8 cellular contexts compared by ENCODE assay signal in genomic region chr3:194472290-194472920, GRCh38. TPM values are rescaled to one million over a fixed set of nuclear protein-coding genes. Genes with fewer than 3 reads are reported as not detected.
DNase-seq lines count a peak whose midpoint lies in the region; ATAC-seq and TF ChIP-seq lines count a peak whose summit lies in the region.

No MANE protein-coding gene starts in this region.

- H3K4me2 ChIP-seq in mesendoderm (ENCODE audit: low read length), result no peak overlapping the region

- no peak overlapping the region for H3K9ac ChIP-seq in mesendoderm (ENCODE audit: low read length)

- in situ Hi-C loops in Panc1 (cut with HindIII; ENCODE audit: low pct_unique_long_range_greater_than_20kb, low sequenced_read_pairs), result no loop called here

- no peak overlapping the region for H2BK5ac ChIP-seq in mesendoderm (ENCODE audit: low read length)

- H4K8ac ChIP-seq in mesendoderm (ENCODE audit: low read depth, low read length), result no peak overlapping the region

- H3K4me3 Mint-ChIP-seq in T-helper 2 cell treated with Interferon-gamma antibody and Interleukin-4, amounts not matched to agents 5 μg/mL and 100 μg/mL, for 36 hours, result no peak overlapping the region

- H3K23ac ChIP-seq in mesendoderm (ENCODE audit: low read length), result no peak overlapping the region

- ATAC-seq in GM21390 (IDR thresholded peaks at IDR 0.05; ENCODE audit: unreplicated experiment) (peak; percentile 73), Panc1 (peak; percentile 90)

- H2BK120ac ChIP-seq in mesendoderm (ENCODE audit: low read depth, low read length), result no peak overlapping the region

- intact Hi-C loops in Panc1 (cut with micrococcal nuclease; ENCODE audit: unreplicated experiment), result loop anchor here (2.0 kb wide), 2 partner anchors 102 to 122 kb away; no protein-coding TSS in a partner anchor

- no peak overlapping the region for H3K4ac ChIP-seq in mesendoderm (ENCODE audit: low read depth, low read length)

- peaks cover 39% of the 10 kb centered on the region for H3K79me2 ChIP-seq in mesendoderm (ENCODE audit: control insufficient read depth, insufficient read depth, low read length)

- H2BK15ac ChIP-seq in mesendoderm (replicated peaks; ENCODE audit: low read depth), result no peak overlapping the region

- no TSS peak for BruUV-seq in Panc1 (replicated peaks; lab: Mats Ljungman, UMichigan)

- DNase-seq in EH (ENCODE audit: low read depth) (peak; percentile 75), Panc1 (ENCODE audit: low read depth, low spot score) (peak; percentile 67), dermis microvascular lymphatic vessel endothelial cell (ENCODE audit: low read depth in 2 of 2) (peak; percentile 47 to 78), mesendoderm (peak; percentile 82), epidermal melanocyte (ENCODE audit: insufficient read length, low spot score) (no peak)
- DNase-seq in Jurkat, Clone E6-1 (ENCODE audit: low read depth, low spot score), result peak; percentile 70
- DNase-seq in T-helper 2 cell treated with Interferon-gamma antibody and Interleukin-4, amounts not matched to agents 5 μg/mL and 100 μg/mL, for 36 hours (ENCODE audit: low spot score), result no peak

- no peaks in the 10 kb centered on the region for H3K9me3 ChIP-seq in Panc1 (ENCODE audit: control insufficient read depth, insufficient read depth, low read depth, low read length)

- H2AK5ac ChIP-seq in mesendoderm (ENCODE audit: low read length), result no peak overlapping the region

- POLR2A ChIA-PET in Panc1 (lab: Charles Lee), result no interaction called here

- no peak overlapping the region for H3K18ac ChIP-seq in mesendoderm (ENCODE audit: low read length)

- H3K4me1 Mint-ChIP-seq in T-helper 2 cell treated with Interferon-gamma antibody and Interleukin-4, amounts not matched to agents 5 μg/mL and 100 μg/mL, for 36 hours (ENCODE audit: low read depth), result peaks cover 14% of the 10 kb centered on the region

- H3K27me3 ChIP-seq in Panc1 (ENCODE audit: control insufficient read depth, insufficient read depth, low read length), result no peaks in the 10 kb centered on the region
- H3K27me3 ChIP-seq in mesendoderm (ENCODE audit: insufficient read depth, low read length, poor library complexity), result no peaks in the 10 kb centered on the region

- peak; percentile 99 for TF ChIP-seq CTCF in Panc1 (IDR thresholded peaks at IDR 0.05)

- H3K79me1 ChIP-seq in mesendoderm (ENCODE audit: low read length), result peaks cover 20% of the 10 kb centered on the region

- H4K5ac ChIP-seq in mesendoderm (ENCODE audit: low read length), result no peak overlapping the region

- H3K56ac ChIP-seq in mesendoderm (ENCODE audit: low read length), result no peak overlapping the region

- CTCF ChIA-PET in Panc1 (lab: Charles Lee), result interaction anchor here (0.5 to 1.8 kb wide), 15 partner anchors 78 to 434 kb away, joined by 3 to 21 read pairs (median 3); no protein-coding TSS in a partner anchor

- no peak overlapping the region for H3K4me3 ChIP-seq in Jurkat, Clone E6-1 (ENCODE audit: low read length)
- H3K4me3 ChIP-seq in Panc1 (ENCODE audit: low read depth in 2 of 2, low read length in 2 of 2), result no peak overlapping the region
- H3K4me3 ChIP-seq in mesendoderm (ENCODE audit: low read length), result no peak overlapping the region

- no CpG with 5 or more reads among the region's 4 CpGs for WGBS in mesendoderm (ENCODE audit: extremely low coverage, insufficient coverage, low lambda C conversion rate)

- no peaks in the 10 kb centered on the region for H3K36me3 Mint-ChIP-seq in T-helper 2 cell treated with Interferon-gamma antibody and Interleukin-4, amounts not matched to agents 5 μg/mL and 100 μg/mL, for 36 hours (ENCODE audit: low read depth)

- H3K27me3 Mint-ChIP-seq in T-helper 2 cell treated with Interferon-gamma antibody and Interleukin-4, amounts not matched to agents 5 μg/mL and 100 μg/mL, for 36 hours (ENCODE audit: low read depth), result no peaks in the 10 kb centered on the region

- no peaks in the 10 kb centered on the region for H3K36me3 ChIP-seq in Panc1 (ENCODE audit: control insufficient read depth, insufficient read depth, low read length)
- H3K36me3 ChIP-seq in mesendoderm (ENCODE audit: control insufficient read depth, insufficient read depth, low read length), result no peaks in the 10 kb centered on the region

- no peaks in the 10 kb centered on the region for H3K9me3 Mint-ChIP-seq in T-helper 2 cell treated with Interferon-gamma antibody and Interleukin-4, amounts not matched to agents 5 μg/mL and 100 μg/mL, for 36 hours

- no peak overlapping the region for H3K27ac Mint-ChIP-seq in T-helper 2 cell treated with Interferon-gamma antibody and Interleukin-4, amounts not matched to agents 5 μg/mL and 100 μg/mL, for 36 hours

- H3K27ac ChIP-seq in Panc1 (ENCODE audit: low read length), result no peak overlapping the region
- H3K27ac ChIP-seq in mesendoderm (ENCODE audit: low read depth, low read length), result no peak overlapping the region

- H3K4me1 ChIP-seq in Panc1 (ENCODE audit: control insufficient read depth, insufficient read depth, low read length) (peaks cover 9% of the 10 kb centered on the region), mesendoderm (ENCODE audit: control insufficient read depth, low read depth, low read length) (peaks cover 11% of the 10 kb centered on the region)

RNA-seq across cellular contexts. Expression of gene ATP13A3, which starts 14.4 kb away (rescaled TPM):
- polyA plus RNA-seq in Jurkat, Clone E6-1 (2012; ENCODE audit: insufficient read depth, insufficient read length), result 27.4 TPM
- total RNA-seq in Panc1 (2021; ENCODE audit: unreplicated experiment) (169 TPM), dermis microvascular lymphatic vessel endothelial cell (88.6 and 125 TPM in 2 replicates)
- polyA plus RNA-seq in Panc1 (2012; ENCODE audit: insufficient read length), result 34.8 TPM
- 43.8 TPM for polyA plus RNA-seq in mesendoderm (2013, experiment 1 of 2)
- polyA plus RNA-seq in mesendoderm (2013, experiment 2 of 2), result 42.9 TPM

Comparison
In these comparisons a context has a peak if more than half of its experiments do, and no peak if none do; other contexts are left out.
1. DNase-seq: peak in EH (single experiment), Jurkat, Clone E6-1 (single experiment), Panc1 (single experiment), dermis microvascular lymphatic vessel endothelial cell (2 of 2) and mesendoderm (single experiment); none in epidermal melanocyte (single experiment) and T-helper 2 cell treated with Interferon-gamma antibody and Interleukin-4, amounts not matched to agents 5 μg/mL and 100 μg/mL, for 36 hours (single experiment).